In genomic region chr10:68074404-68074774, GRCh38 we compare ENCODE assay signal across 1 cellular context.
TF ChIP-seq lines count a peak whose summit lies in the region.

No MANE protein-coding gene starts in this region.

TF ChIP-seq in HepG2, 621 proteins besides CTCF, POLR2A, EP300 and RAD21 (continues in another document):
- TF ChIP-seq ZNF503 (CRISPR knock-in tag; IDR thresholded peaks at IDR 0.05), result no peak
- TF ChIP-seq NFYB (CRISPR knock-in tag; IDR thresholded peaks at IDR 0.05), result no peak
- TF ChIP-seq ZNF713 (CRISPR knock-in tag; IDR thresholded peaks at IDR 0.05), result no peak
- no peak for TF ChIP-seq FOXK2 (IDR thresholded peaks at IDR 0.05)
- no peak for TF ChIP-seq POGZ (CRISPR knock-in tag; IDR thresholded peaks at IDR 0.05)
- no peak for TF ChIP-seq TP53 (CRISPR knock-in tag; conservative IDR thresholded peaks at IDR 0.05)
- no peak for TF ChIP-seq ZNF3 (CRISPR knock-in tag; IDR thresholded peaks at IDR 0.05)
- no peak for TF ChIP-seq ZBTB34 (CRISPR knock-in tag; IDR thresholded peaks at IDR 0.05)
- TF ChIP-seq AHR (CRISPR knock-in tag; IDR thresholded peaks at IDR 0.05), result no peak
- no peak for TF ChIP-seq ZFP62 (CRISPR knock-in tag; IDR thresholded peaks at IDR 0.05)
- TF ChIP-seq ZNF691 (CRISPR knock-in tag; IDR thresholded peaks at IDR 0.05; ENCODE audit: borderline replicate concordance, low read depth), result peak; percentile 52
- TF ChIP-seq ZNF546 (CRISPR knock-in tag; conservative IDR thresholded peaks at IDR 0.05), result no peak; the same call in 1 of the 2 replicates
- TF ChIP-seq NAIF1 (CRISPR knock-in tag; IDR thresholded peaks at IDR 0.05; ENCODE audit: borderline replicate concordance), result no peak
- no peak for TF ChIP-seq HNF4A (CRISPR knock-in tag; IDR thresholded peaks at IDR 0.05)
- no peak for TF ChIP-seq ISX (CRISPR knock-in tag; conservative IDR thresholded peaks at IDR 0.05)
- TF ChIP-seq ZMYM4 (CRISPR knock-in tag; IDR thresholded peaks at IDR 0.05), result no peak
- no peak for TF ChIP-seq ZNF777 (CRISPR knock-in tag; IDR thresholded peaks at IDR 0.05)
- no peak for TF ChIP-seq MYPOP (CRISPR knock-in tag; IDR thresholded peaks at IDR 0.05)
- TF ChIP-seq ZNF563 (CRISPR knock-in tag; IDR thresholded peaks at IDR 0.05), result no peak
- 0 out of 2 replicates have a peak, but pooled peaks have one; percentile 6 for TF ChIP-seq ZFP82 (CRISPR knock-in tag; IDR thresholded peaks at IDR 0.05; ENCODE audit: borderline replicate concordance)
- no peak for TF ChIP-seq CREB1 (IDR thresholded peaks at IDR 0.05)
- TF ChIP-seq CREB1 (CRISPR knock-in tag; IDR thresholded peaks at IDR 0.05), result no peak
- TF ChIP-seq PRDM15 (CRISPR knock-in tag; IDR thresholded peaks at IDR 0.05), result no peak
- no peak for TF ChIP-seq ZNF207 (IDR thresholded peaks at IDR 0.05; ENCODE audit: borderline replicate concordance)
- no peak for TF ChIP-seq NCOR1 (IDR thresholded peaks at IDR 0.05; ENCODE audit: borderline replicate concordance, low read length)
- TF ChIP-seq DBP (CRISPR knock-in tag; IDR thresholded peaks at IDR 0.05; ENCODE audit: not compliant biosample characterization), result no peak
- no peak for TF ChIP-seq ZNF639 (CRISPR knock-in tag; conservative IDR thresholded peaks at IDR 0.05)
- TF ChIP-seq ZNF747 (CRISPR knock-in tag; IDR thresholded peaks at IDR 0.05; ENCODE audit: borderline replicate concordance), result no peak
- TF ChIP-seq MXD3 (CRISPR knock-in tag; IDR thresholded peaks at IDR 0.05), result no peak
- TF ChIP-seq ZNF589 (CRISPR knock-in tag; conservative IDR thresholded peaks at IDR 0.05), result no peak
- no peak for TF ChIP-seq ZNF614 (CRISPR knock-in tag; IDR thresholded peaks at IDR 0.05; ENCODE audit: borderline replicate concordance)
- peak; percentile 57; the same call in 1 of the 2 replicates for TF ChIP-seq ZZZ3 (CRISPR knock-in tag; IDR thresholded peaks at IDR 0.05; ENCODE audit: borderline replicate concordance)
- 0 out of 2 replicates have a peak, but pooled peaks have one; percentile 60 for TF ChIP-seq ZNF142 (CRISPR knock-in tag; IDR thresholded peaks at IDR 0.05)
- TF ChIP-seq BHLHE40 (IDR thresholded peaks at IDR 0.05; ENCODE audit: low read length), result no peak
- no peak for TF ChIP-seq NR2C2 (CRISPR knock-in tag; IDR thresholded peaks at IDR 0.05; ENCODE audit: borderline replicate concordance)
- no peak for TF ChIP-seq GLI4 (CRISPR knock-in tag; IDR thresholded peaks at IDR 0.05; ENCODE audit: borderline replicate concordance)
- no peak for TF ChIP-seq ELF1 (CRISPR knock-in tag; IDR thresholded peaks at IDR 0.05)
- TF ChIP-seq DR1 (CRISPR knock-in tag; IDR thresholded peaks at IDR 0.05), result 0 out of 2 replicates have a peak, but pooled peaks have one; percentile 6
- TF ChIP-seq ZNF292 (CRISPR knock-in tag; IDR thresholded peaks at IDR 0.05; ENCODE audit: borderline replicate concordance, low read depth), result no peak
- TF ChIP-seq ZNF770 (CRISPR knock-in tag; IDR thresholded peaks at IDR 0.05), result peak; percentile 28; the same call in 1 of the 2 replicates
- TF ChIP-seq U2AF2 (IDR thresholded peaks at IDR 0.05; ENCODE audit: low read depth, low read length), result no peak
- no peak for TF ChIP-seq ZNF382 (CRISPR knock-in tag; IDR thresholded peaks at IDR 0.05; ENCODE audit: borderline replicate concordance)
